In genomic region chr12:49910331-49911212, GRCh38 we compare ENCODE assay signal across 2 cellular contexts.
A peak's percentile ranks its signal among the peaks of the same experiment; 100 is the strongest.
TF ChIP-seq lines count a peak whose summit lies in the region.

No MANE protein-coding gene starts in this region.

TF ChIP-seq in A549, 52 proteins besides CTCF, POLR2A, EP300 and RAD21:
- TF ChIP-seq NFE2L2 (conservative IDR thresholded peaks at IDR 0.05; ENCODE audit: low read length) (no peak), E2F6 (IDR thresholded peaks at IDR 0.05; ENCODE audit: borderline replicate concordance, low read depth) (no peak), USF2 (IDR thresholded peaks at IDR 0.05) (no peak), NPAS2 (CRISPR knock-in tag; IDR thresholded peaks at IDR 0.05; ENCODE audit: borderline replicate concordance) (no peak), HOXA7 (CRISPR knock-in tag; IDR thresholded peaks at IDR 0.05) (no peak), KDM1A (IDR thresholded peaks at IDR 0.05; ENCODE audit: low read depth) (no peak), ZNF302 (CRISPR knock-in tag; IDR thresholded peaks at IDR 0.05) (no peak), MAX (IDR thresholded peaks at IDR 0.05) (no peak), TFCP2L1 (CRISPR knock-in tag; IDR thresholded peaks at IDR 0.05) (no peak)

TF ChIP-seq in H1, 55 proteins besides CTCF, POLR2A, EP300 and RAD21:
- no peak for TF ChIP-seq FOSL1 (IDR thresholded peaks at IDR 0.05; ENCODE audit: insufficient read depth, low read depth, low read length)
- no peak for TF ChIP-seq SIRT6 (IDR thresholded peaks at IDR 0.05; ENCODE audit: low read length)
- TF ChIP-seq MAX (IDR thresholded peaks at IDR 0.05): peak; percentile 14; the same call in 1 of the 2 replicates
- no peak for TF ChIP-seq TAF7 (optimal IDR thresholded peaks at IDR 0.05; ENCODE audit: borderline replicate concordance, low read depth, low read length)
- TF ChIP-seq GTF2F1 (IDR thresholded peaks at IDR 0.05; ENCODE audit: borderline replicate concordance, low read depth, low read length): no peak
TF ChIP-seq in H1: peak in this region for 1.
